ENCODE assay signal across 13 cellular contexts in genomic region chr21:15754640-15755039, GRCh38. TPM values are rescaled to one million over a fixed set of nuclear protein-coding genes. Genes with fewer than 3 reads are reported as not detected.
DNase-seq lines count a peak whose midpoint lies in the region; ATAC-seq lines count a peak whose summit lies in the region.
"Had no signal": no experiment of that assay in that cellular context is flagged by ENCODE, and none has a peak within 500 bp of the region (broad histone marks: within the 10 kb centered on the region; RNA-seq: fewer than 3 reads in every experiment).

No MANE protein-coding gene starts in this region.

- no peak overlapping the region for H3K4ac ChIP-seq in mesenchymal stem cell (ENCODE audit: low read depth in 1 of 2, low read length in 2 of 2)

- no peaks in the 10 kb centered on the region for H3K9me3 ChIP-seq in mesenchymal stem cell (ENCODE audit: control insufficient read depth, low read length)

- POLR2A ChIA-PET in activated CD4-positive, alpha-beta T cell treated with anti-CD3 and anti-CD28 coated beads, Interleukin-2, amount 10 ng/mL, durations not matched to agents 7 days and 5 days (lab: Charles Lee) = no interaction called here

- no peak overlapping the region for H3K18ac ChIP-seq in mesenchymal stem cell (ENCODE audit: low read depth in 1 of 2, low read length in 2 of 2)

- peaks cover 25% of the 10 kb centered on the region for H3K36me3 Mint-ChIP-seq in dendritic cell treated with granulocyte-macrophage colony-stimulating factor and Interleukin-4, amounts not matched to agents 40 ng/mL and 50 ng/mL, for 4 days (ENCODE audit: low read depth)
- peaks cover 35% of the 10 kb centered on the region for H3K36me3 Mint-ChIP-seq in activated CD4-positive, alpha-beta T cell treated with anti-CD3 and anti-CD28 coated beads, Interleukin-2, amount 10 ng/mL, durations not matched to agents 7 days and 5 days (ENCODE audit: low read depth)

- H3K27me3 Mint-ChIP-seq in dendritic cell treated with granulocyte-macrophage colony-stimulating factor and Interleukin-4, amounts not matched to agents 40 ng/mL and 50 ng/mL, for 4 days = no peaks in the 10 kb centered on the region
- no peaks in the 10 kb centered on the region for H3K27me3 Mint-ChIP-seq in activated CD4-positive, alpha-beta T cell treated with anti-CD3 and anti-CD28 coated beads, Interleukin-2, amount 10 ng/mL, durations not matched to agents 7 days and 5 days
- H3K27me3 Mint-ChIP-seq: activated naive CD8-positive, alpha-beta T cell treated with anti-CD3 and anti-CD28 coated beads, Interleukin-2, amount 10 ng/mL, durations not matched to agents 7 days and 5 days had no signal

- no peaks in the 10 kb centered on the region for H3K27me3 ChIP-seq in mesenchymal stem cell (ENCODE audit: control insufficient read depth in 1 of 2, insufficient read depth in 1 of 2, low read length in 2 of 2)
- H3K27me3 ChIP-seq: BLaER1 treated with 17β-estradiol and CSF1 and Interleukin-3, amounts not matched to agents 10 nM and 100 nM had no signal

- H2AK5ac ChIP-seq in mesenchymal stem cell (ENCODE audit: low read length, severe bottlenecking) = no peak overlapping the region

- H3K27ac ChIP-seq in mesenchymal stem cell (ENCODE audit: low read length, poor library complexity, severe bottlenecking) = peak overlapping the region; percentile 85
- H3K27ac ChIP-seq: BLaER1 treated with 17β-estradiol and CSF1 and Interleukin-3, amounts not matched to agents 10 nM and 100 nM had no signal

- intact Hi-C loops in dendritic cell treated with granulocyte-macrophage colony-stimulating factor and Interleukin-4, amounts not matched to agents 40 ng/mL and 50 ng/mL, for 4 days (cut with micrococcal nuclease) = no loop called here

- no peak overlapping the region for H2BK15ac ChIP-seq in mesenchymal stem cell (ENCODE audit: low read depth, poor library complexity, severe bottlenecking)

- no peak overlapping the region for H3K4me3 Mint-ChIP-seq in dendritic cell treated with granulocyte-macrophage colony-stimulating factor and Interleukin-4, amounts not matched to agents 40 ng/mL and 50 ng/mL, for 4 days
- no peak overlapping the region for H3K4me3 Mint-ChIP-seq in activated CD4-positive, alpha-beta T cell treated with anti-CD3 and anti-CD28 coated beads, Interleukin-2, amount 10 ng/mL, durations not matched to agents 7 days and 5 days
- H3K4me3 Mint-ChIP-seq: activated naive CD8-positive, alpha-beta T cell treated with anti-CD3 and anti-CD28 coated beads, Interleukin-2, amount 10 ng/mL, durations not matched to agents 7 days and 5 days had no signal

- H2BK120ac ChIP-seq in mesenchymal stem cell (ENCODE audit: low read depth, low read length) = no peak overlapping the region

- H3K4me2 ChIP-seq in mesenchymal stem cell (ENCODE audit: low read length, poor library complexity, severe bottlenecking) = peak overlapping the region; percentile 12

- peak; percentile 68 for ATAC-seq in HG03457 (IDR thresholded peaks at IDR 0.05; ENCODE audit: unreplicated experiment)

- no peak overlapping the region for H4K8ac ChIP-seq in mesenchymal stem cell (ENCODE audit: low read length)

- no peak overlapping the region for H3K14ac ChIP-seq in mesenchymal stem cell (ENCODE audit: low read length in 2 of 2)

- H3K9me3 Mint-ChIP-seq in dendritic cell treated with granulocyte-macrophage colony-stimulating factor and Interleukin-4, amounts not matched to agents 40 ng/mL and 50 ng/mL, for 4 days = peaks cover 15% of the 10 kb centered on the region
- peaks cover 26% of the 10 kb centered on the region for H3K9me3 Mint-ChIP-seq in activated CD4-positive, alpha-beta T cell treated with anti-CD3 and anti-CD28 coated beads, Interleukin-2, amount 10 ng/mL, durations not matched to agents 7 days and 5 days

- peaks cover 6% of the 10 kb centered on the region for H3K4me1 ChIP-seq in mesenchymal stem cell (ENCODE audit: control insufficient read depth, insufficient read depth, low read depth, low read length)

- no peak overlapping the region for H2BK5ac ChIP-seq in mesenchymal stem cell (ENCODE audit: low read depth, low read length, poor library complexity, severe bottlenecking)

- H3K36me3 ChIP-seq in mesenchymal stem cell (ENCODE audit: control insufficient read depth in 1 of 2, insufficient read depth in 2 of 2, low read depth in 1 of 2, low read length in 2 of 2) = no peaks in the 10 kb centered on the region

- H3K4me3 ChIP-seq in mesenchymal stem cell (ENCODE audit: insufficient read depth in 1 of 2, low read depth in 1 of 2, low read length in 2 of 2) = no peak overlapping the region
- H3K4me3 ChIP-seq: BLaER1 treated with 17β-estradiol and CSF1 and Interleukin-3, amounts not matched to agents 10 nM and 100 nM had no signal

- peak overlapping the region; percentile 10 for H3K9ac ChIP-seq in mesenchymal stem cell (ENCODE audit: low read length)
- H3K9ac ChIP-seq: BLaER1 treated with 17β-estradiol and CSF1 and Interleukin-3, amounts not matched to agents 10 nM and 100 nM had no signal

- no peak overlapping the region for H2AFZ ChIP-seq in mesenchymal stem cell (ENCODE audit: low read depth, low read length)

- H3K27ac Mint-ChIP-seq in dendritic cell treated with granulocyte-macrophage colony-stimulating factor and Interleukin-4, amounts not matched to agents 40 ng/mL and 50 ng/mL, for 4 days = peak overlapping the region; percentile 45
- H3K27ac Mint-ChIP-seq in activated CD4-positive, alpha-beta T cell treated with anti-CD3 and anti-CD28 coated beads, Interleukin-2, amount 10 ng/mL, durations not matched to agents 7 days and 5 days = no peak overlapping the region
- H3K27ac Mint-ChIP-seq: activated naive CD8-positive, alpha-beta T cell treated with anti-CD3 and anti-CD28 coated beads, Interleukin-2, amount 10 ng/mL, durations not matched to agents 7 days and 5 days had no signal

- H3K79me1 ChIP-seq in mesenchymal stem cell (replicated peaks; ENCODE audit: low read length, poor library complexity, severe bottlenecking) = peaks cover 2% of the 10 kb centered on the region

- CTCF ChIA-PET in activated CD4-positive, alpha-beta T cell treated with anti-CD3 and anti-CD28 coated beads, Interleukin-2, amount 10 ng/mL, durations not matched to agents 7 days and 5 days (lab: Charles Lee) = interaction anchor here (1.0 kb wide), 1 partner anchor 20 kb away, joined by 3 read pairs; no protein-coding TSS in a partner anchor

- no CpG with 5 or more reads among the region's 1 CpG for WGBS in mesenchymal stem cell

- no peak overlapping the region for H4K91ac ChIP-seq in mesenchymal stem cell (ENCODE audit: low read length)

- no peak overlapping the region for H2BK12ac ChIP-seq in mesenchymal stem cell (ENCODE audit: low read length in 2 of 2)

- peaks cover 75% of the 10 kb centered on the region for H3K4me1 Mint-ChIP-seq in dendritic cell treated with granulocyte-macrophage colony-stimulating factor and Interleukin-4, amounts not matched to agents 40 ng/mL and 50 ng/mL, for 4 days (ENCODE audit: low read depth)
- peaks cover 43% of the 10 kb centered on the region for H3K4me1 Mint-ChIP-seq in activated CD4-positive, alpha-beta T cell treated with anti-CD3 and anti-CD28 coated beads, Interleukin-2, amount 10 ng/mL, durations not matched to agents 7 days and 5 days

- peak; percentile 56 for DNase-seq in EH (ENCODE audit: low read depth)
- peak; percentile 79 for DNase-seq in mesenchymal stem cell
- DNase-seq in dermis blood vessel endothelial cell = no peak
- DNase-seq in activated CD4-positive, alpha-beta T cell treated with anti-CD3 and anti-CD28 coated beads, Interleukin-2, amount 10 ng/mL, durations not matched to agents 7 days and 5 days = no peak
- DNase-seq in NCI-H187 treated with DMSO at 0.1 percent for 48 hours (lab: John Stamatoyannopoulos, UW) = no peak
- DNase-seq in COLO829 (ENCODE audit: low spot score) = no peak
- DNase-seq: activated CD4-positive, alpha-beta T cell treated with anti-CD3 and anti-CD28 coated beads, Interleukin-2, amount 50 U/mL, for 1 hour; activated naive CD8-positive, alpha-beta T cell treated with anti-CD3 and anti-CD28 coated beads, Interleukin-2, amount 10 ng/mL, durations not matched to agents 7 days and 5 days; NCI-H2171; SHP77 treated with DMSO at 0.1 percent for 48 hours had no signal

- H3K23ac ChIP-seq in mesenchymal stem cell (ENCODE audit: low read length in 2 of 2) = no peak overlapping the region

RNA-seq across cellular contexts. Expression of gene USP25, which starts 24.9 kb away (rescaled TPM):
- polyA plus RNA-seq in mesenchymal stem cell (2013, experiment 1 of 2) = 24.1 TPM
- 25.0 TPM for polyA plus RNA-seq in mesenchymal stem cell (2013, experiment 2 of 2)
- 71.8 and 97.5 TPM in 2 replicates for total RNA-seq in dermis blood vessel endothelial cell
- 10 to 100 TPM; 50.3 to 56.0 TPM for total RNA-seq in activated CD4-positive, alpha-beta T cell treated with anti-CD3 and anti-CD28 coated beads, Interleukin-2, amount 10 ng/mL, durations not matched to agents 7 days and 5 days

Comparison
In these comparisons a context has a peak if more than half of its experiments do, and no peak if none do; other contexts are left out.
1. DNase-seq: peak in EH (single experiment) and mesenchymal stem cell (single experiment); none in dermis blood vessel endothelial cell (single experiment), activated CD4-positive, alpha-beta T cell treated with anti-CD3 and anti-CD28 coated beads, Interleukin-2, amount 10 ng/mL, durations not matched to agents 7 days and 5 days (single experiment), NCI-H187 treated with DMSO at 0.1 percent for 48 hours (single experiment) and COLO829 (single experiment).